8 cellular contexts compared by ENCODE assay signal in genomic region chr4:1981251-1982055, GRCh38. TPM values are rescaled to one million over a fixed set of nuclear protein-coding genes. Genes with fewer than 3 reads are reported as not detected.
DNase-seq lines count a peak whose midpoint lies in the region; ATAC-seq and TF ChIP-seq lines count a peak whose summit lies in the region.
"Had no signal": no experiment of that assay in that cellular context is flagged by ENCODE, and none has a peak within 500 bp of the region (broad histone marks: within the 10 kb centered on the region; RNA-seq: fewer than 3 reads in every experiment).

No MANE protein-coding gene starts in this region.

- no peak for TF ChIP-seq CTCF in activated CD8-positive, alpha-beta T cell treated with anti-CD3 and anti-CD28 coated beads for 36 hours (IDR thresholded peaks at IDR 0.05)

- H3K27me3 Mint-ChIP-seq in activated CD8-positive, alpha-beta T cell treated with anti-CD3 and anti-CD28 coated beads for 36 hours: no peaks in the 10 kb centered on the region

- peaks cover 29% of the 10 kb centered on the region for H3K36me3 Mint-ChIP-seq in activated CD8-positive, alpha-beta T cell treated with anti-CD3 and anti-CD28 coated beads for 36 hours (ENCODE audit: low read depth)

- H3K4me1 Mint-ChIP-seq in activated CD8-positive, alpha-beta T cell treated with anti-CD3 and anti-CD28 coated beads for 36 hours (ENCODE audit: low read depth): no peaks in the 10 kb centered on the region

- CTCF ChIA-PET in activated CD8-positive, alpha-beta T cell treated with anti-CD3 and anti-CD28 coated beads for 36 hours (lab: Charles Lee): no interaction called here

- no peaks in the 10 kb centered on the region for H3K9me3 Mint-ChIP-seq in activated CD8-positive, alpha-beta T cell treated with anti-CD3 and anti-CD28 coated beads for 36 hours

- DNase-seq in AG20443 (ENCODE audit: low spot score) (peak; percentile 63), ELF-1 (ENCODE audit: low read depth, low spot score) (peak; percentile 46), left kidney (ENCODE audit: low read depth, low spot score) (peak; percentile 22), HPDE6-E6E7 (ENCODE audit: extremely low spot score) (no peak), cerebellar nuclear complex (lab: John Stamatoyannopoulos, UW) (no peak), NK-92 (lab: John Stamatoyannopoulos, UW; ENCODE audit: unreplicated experiment) (no peak)
- peak; percentile 32 for DNase-seq in activated CD8-positive, alpha-beta T cell treated with anti-CD3 and anti-CD28 coated beads for 36 hours
- DNase-seq: NCI-H1048 had no signal

- H3K4me3 Mint-ChIP-seq in activated CD8-positive, alpha-beta T cell treated with anti-CD3 and anti-CD28 coated beads for 36 hours: no peak overlapping the region

- no peak overlapping the region for H3K27ac Mint-ChIP-seq in activated CD8-positive, alpha-beta T cell treated with anti-CD3 and anti-CD28 coated beads for 36 hours

- POLR2A ChIA-PET in activated CD8-positive, alpha-beta T cell treated with anti-CD3 and anti-CD28 coated beads for 36 hours (lab: Charles Lee): interaction anchor here (1.7 kb wide), 1 partner anchor 28 kb away, joined by 5 read pairs; the partner anchor contains the start of gene NELFA

- intact Hi-C loops in activated CD8-positive, alpha-beta T cell treated with anti-CD3 and anti-CD28 coated beads for 36 hours (cut with micrococcal nuclease): no loop called here

- no peak for ATAC-seq in activated CD8-positive, alpha-beta T cell treated with anti-CD3 and anti-CD28 coated beads for 36 hours

RNA-seq across cellular contexts. Expression of gene NELFA, which starts 27.3 kb away (rescaled TPM):
- total RNA-seq in activated CD8-positive, alpha-beta T cell treated with anti-CD3 and anti-CD28 coated beads for 36 hours: 10 to 100 TPM; 43.9 to 46.3 TPM

Comparison
In these comparisons a context has a peak if more than half of its experiments do, and no peak if none do; other contexts are left out.
1. DNase-seq: peak in AG20443 (single experiment), ELF-1 (single experiment), activated CD8-positive, alpha-beta T cell treated with anti-CD3 and anti-CD28 coated beads for 36 hours (single experiment) and left kidney (single experiment); none in HPDE6-E6E7 (single experiment), cerebellar nuclear complex (0 of 2) and NK-92 (single experiment).